18 cellular contexts compared by ENCODE assay signal in genomic region chr10:110944997-110945396, GRCh38. TPM values are rescaled to one million over a fixed set of nuclear protein-coding genes. Genes with fewer than 3 reads are reported as not detected.
DNase-seq lines count a peak whose midpoint lies in the region; ATAC-seq and TF ChIP-seq lines count a peak whose summit lies in the region.
"Had no signal": no experiment of that assay in that cellular context is flagged by ENCODE, and none has a peak within 500 bp of the region (broad histone marks: within the 10 kb centered on the region; RNA-seq: fewer than 3 reads in every experiment).

No MANE protein-coding gene starts in this region.

- no TSS peak for BruUV-seq in OCI-LY7 (replicated peaks; lab: Mats Ljungman, UMichigan)

- ATAC-seq in GM21737 (IDR thresholded peaks at IDR 0.05; ENCODE audit: unreplicated experiment) (no peak), GM19351 (IDR thresholded peaks at IDR 0.05; ENCODE audit: unreplicated experiment) (no peak)

- H4K20me1 ChIP-seq in BLaER1 treated with 17β-estradiol and CSF1 and Interleukin-3, amounts not matched to agents 10 nM and 100 nM, result peaks cover 37 to 100% (median 99%) of the 10 kb centered on the region in 11 experiments
- H4K20me1 ChIP-seq in OCI-LY7 (ENCODE audit: insufficient read depth, low read length), result peaks cover 29% of the 10 kb centered on the region
- peaks cover 30% of the 10 kb centered on the region for H4K20me1 ChIP-seq in osteoblast (ENCODE audit: insufficient read depth, low read length)

- peak overlapping the region in 9 of 11 experiments; percentile 25 to 63 (median 46); a peak in 15 of 22 replicates for H3K27ac ChIP-seq in BLaER1 treated with 17β-estradiol and CSF1 and Interleukin-3, amounts not matched to agents 10 nM and 100 nM
- H3K27ac ChIP-seq in OCI-LY7 (ENCODE audit: low read depth, low read length, poor library complexity, severe bottlenecking) (no peak overlapping the region), osteoblast (ENCODE audit: low read depth, low read length) (peak overlapping the region; percentile 36)
- H3K27ac ChIP-seq: BLaER1, sigmoid colon had no signal

- TF ChIP-seq CTCF in OCI-LY7 (conservative IDR thresholded peaks at IDR 0.05; ENCODE audit: low read length), result no peak
- TF ChIP-seq CTCF in osteoblast (IDR thresholded peaks at IDR 0.05; ENCODE audit: extremely low read depth, low read depth, low read length), result no peak

- POLR2A ChIA-PET in OCI-LY7 (lab: Charles Lee), result interaction anchor here (0.6 to 1.5 kb wide), 9 partner anchors 9 to 118 kb away, joined by 3 to 9 read pairs (median 4); no protein-coding TSS in a partner anchor

- peaks cover 76 to 100% (median 98%) of the 10 kb centered on the region in 11 experiments for H3K36me3 ChIP-seq in BLaER1 treated with 17β-estradiol and CSF1 and Interleukin-3, amounts not matched to agents 10 nM and 100 nM
- H3K36me3 ChIP-seq in OCI-LY7 (ENCODE audit: insufficient read depth, low read length) (peaks cover 100% of the 10 kb centered on the region), osteoblast (ENCODE audit: insufficient read depth, low read length) (peaks cover 10% of the 10 kb centered on the region)
- H3K36me3 ChIP-seq: sigmoid colon had no signal

- peaks cover 12 to 99% (median 91%) of the 10 kb centered on the region in 11 experiments; a peak in 21 of 22 replicates for H3K9me3 ChIP-seq in BLaER1 treated with 17β-estradiol and CSF1 and Interleukin-3, amounts not matched to agents 10 nM and 100 nM (replicated peaks in 1 of 11)
- H3K9me3 ChIP-seq in OCI-LY7 (ENCODE audit: low read length) (peaks cover 5% of the 10 kb centered on the region; the same call in 1 of the 2 replicates), osteoblast (ENCODE audit: low read depth, low read length) (no peaks in the 10 kb centered on the region)
- H3K9me3 ChIP-seq: sigmoid colon had no signal

- no peak overlapping the region for H2AFZ ChIP-seq in OCI-LY7 (ENCODE audit: low read length)
- H2AFZ ChIP-seq in osteoblast (ENCODE audit: low read length), result no peak overlapping the region

- peaks cover 8 to 38% (median 24%) of the 10 kb centered on the region in 10 experiments; a peak in 18 of 20 replicates for H3K4me1 ChIP-seq in BLaER1 treated with 17β-estradiol and CSF1 and Interleukin-3, amounts not matched to agents 10 nM and 100 nM
- H3K4me1 ChIP-seq in OCI-LY7 (ENCODE audit: insufficient read depth, low read length, poor library complexity, severe bottlenecking) (peaks cover 8% of the 10 kb centered on the region), osteoblast (ENCODE audit: insufficient read depth, low read length) (peaks cover 28% of the 10 kb centered on the region)

- peak overlapping the region in 1 of 10 experiments; percentile 23; a peak in 1 of 20 replicates for H3K4me3 ChIP-seq in BLaER1 treated with 17β-estradiol and CSF1 and Interleukin-3, amounts not matched to agents 10 nM and 100 nM
- H3K4me3 ChIP-seq in OCI-LY7 (ENCODE audit: low read depth, low read length, poor library complexity, severe bottlenecking) (no peak overlapping the region), osteoblast (ENCODE audit: insufficient read depth, low read length) (peak overlapping the region; percentile 21)
- H3K4me3 ChIP-seq: BLaER1, sigmoid colon had no signal

- DNase-seq in OCI-LY7 (ENCODE audit: low spot score), result peak; percentile 15
- DNase-seq in fibroblast of peridontal ligament (ENCODE audit: extremely low read depth), result peak; percentile 87
- no peak for DNase-seq in osteoblast (ENCODE audit: insufficient read length, low spot score, missing footprints)
- DNase-seq in activated T-cell treated with anti-CD3 and anti-CD28 coated beads for 4 hours, result no peak
- DNase-seq in KG1 (lab: John Stamatoyannopoulos, UW), result no peak
- DNase-seq: activated CD4-positive, alpha-beta T cell treated with anti-CD3 and anti-CD28 coated beads, Interleukin-2, amount 10 ng/mL, durations not matched to agents 7 days and 5 days; activated naive CD8-positive, alpha-beta T cell treated with anti-CD3 and anti-CD28 coated beads for 36 hours; activated T-cell treated with anti-CD3 and anti-CD28 coated beads, Interleukin-2, amount 50 U/mL, for 24 hours; DMS53; GOT3; MM.1S; sigmoid colon; stimulated activated naive CD4-positive, alpha-beta T cell; T-helper 9 cell had no signal

- CTCF ChIA-PET in OCI-LY7 (lab: Charles Lee; ENCODE audit: unreplicated experiment), result interaction anchor here (0.5 kb wide), 1 partner anchor 169 kb away, joined by 3 read pairs; no protein-coding TSS in a partner anchor

- H3K79me2 ChIP-seq in OCI-LY7 (ENCODE audit: insufficient read depth, low read depth, low read length) (peaks cover 100% of the 10 kb centered on the region), osteoblast (ENCODE audit: insufficient read depth, low read length) (peaks cover 95% of the 10 kb centered on the region)

- H3K9me2 ChIP-seq in OCI-LY7 (ENCODE audit: insufficient read depth, low read length), result no peaks in the 10 kb centered on the region

- peak overlapping the region in 6 of 11 experiments; percentile 6 to 52 (median 29); a peak in 6 of 22 replicates for H3K9ac ChIP-seq in BLaER1 treated with 17β-estradiol and CSF1 and Interleukin-3, amounts not matched to agents 10 nM and 100 nM
- H3K9ac ChIP-seq: BLaER1 had no signal

- intact Hi-C loops in OCI-LY7 (cut with micrococcal nuclease; ENCODE audit: unreplicated experiment), result no loop called here

- no peaks in the 10 kb centered on the region for H3K27me3 ChIP-seq in BLaER1 treated with 17β-estradiol and CSF1 and Interleukin-3, amounts not matched to agents 10 nM and 100 nM
- H3K27me3 ChIP-seq in osteoblast (ENCODE audit: insufficient read depth, low read length), result no peaks in the 10 kb centered on the region
- H3K27me3 ChIP-seq: BLaER1, sigmoid colon had no signal

- H3K4me2 ChIP-seq in BLaER1 treated with 17β-estradiol and CSF1 and Interleukin-3, amounts not matched to agents 10 nM and 100 nM, result peak overlapping the region; percentile 14 to 70 (median 53); a peak in 19 of 22 replicates
- H3K4me2 ChIP-seq in OCI-LY7 (ENCODE audit: low read length) (no peak overlapping the region), osteoblast (ENCODE audit: insufficient read depth, low read length) (peak overlapping the region; percentile 56)
- H3K4me2 ChIP-seq: BLaER1 had no signal

RNA-seq across cellular contexts. Expression of gene SHOC2, which starts 25.6 kb away (rescaled TPM):
- 46.7 and 54.1 TPM in 2 replicates for total RNA-seq in OCI-LY7 (2014; rRNA removed; shearing (Covaris generic))
- total RNA-seq in OCI-LY7 (2022) (92.2 and 109 TPM in 2 replicates), osteoblast (69.0 and 73.8 TPM in 2 replicates)

RNA-seq across cellular contexts. Expression of gene BBIP1, which starts 26.0 kb away (rescaled TPM):
- total RNA-seq in OCI-LY7 (2014; rRNA removed; shearing (Covaris generic)), result 8.9 and 34.4 TPM in 2 replicates
- total RNA-seq in OCI-LY7 (2022) (32.4 and 34.8 TPM in 2 replicates), osteoblast (31.2 and 32.2 TPM in 2 replicates)

Comparison
In these comparisons a context has a peak if more than half of its experiments do, and no peak if none do; other contexts are left out.
1. DNase-seq: peak in OCI-LY7 (single experiment) and fibroblast of peridontal ligament (single experiment); none in osteoblast (single experiment), activated T-cell treated with anti-CD3 and anti-CD28 coated beads for 4 hours (single experiment) and KG1 (single experiment).